ENCODE assay signal across 37 cellular contexts in the genomic region with DNA sequence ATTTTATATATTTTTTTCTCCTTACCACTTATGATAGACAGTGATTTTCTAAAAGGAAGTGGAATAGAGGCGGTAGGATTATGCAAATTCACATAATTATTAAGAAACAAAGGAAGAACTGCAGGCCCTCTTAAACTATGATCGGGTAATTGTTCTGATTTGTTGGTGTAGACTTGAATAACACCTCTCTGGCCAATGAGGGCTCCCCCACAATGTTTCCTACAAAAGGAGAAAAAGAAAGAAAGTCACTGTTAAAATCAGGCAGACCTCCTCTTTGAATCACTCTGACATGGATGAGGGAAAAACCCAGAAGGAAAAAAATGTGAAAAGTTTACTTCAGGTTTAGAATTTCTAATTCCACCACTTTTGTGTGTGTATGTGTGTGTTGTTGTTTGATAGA.
"Had no signal": no experiment of that assay in that cellular context is flagged by ENCODE, and none has a peak within 500 bp of the region (broad histone marks: within the 10 kb centered on the region; RNA-seq: fewer than 3 reads in every experiment).

No MANE protein-coding gene starts in this region.

- H3K4me3 ChIP-seq: adrenal gland, ascending aorta, body of pancreas, breast epithelium, cardiac muscle cell had no signal

- H3K27ac ChIP-seq: adrenal gland, ascending aorta, body of pancreas, brain microvascular endothelial cell, breast epithelium, cardiac muscle cell had no signal

- H3K4me3 Mint-ChIP-seq: activated naive CD4-positive, alpha-beta T cell treated with anti-CD3 and anti-CD28 coated beads for 36 hours; activated naive CD4-positive, alpha-beta T cell treated with anti-CD3 and anti-CD28 coated beads, Interleukin-2, amount 10 ng/mL, durations not matched to agents 7 days and 5 days; activated naive CD4-positive, alpha-beta T cell treated with anti-CD3 and anti-CD28 coated beads, Interleukin-2, amount 50 U/mL, for 24 hours; activated naive CD8-positive, alpha-beta T cell; activated naive CD8-positive, alpha-beta T cell treated with anti-CD3 and anti-CD28 coated beads for 36 hours; activated naive CD8-positive, alpha-beta T cell treated with anti-CD3 and anti-CD28 coated beads, Interleukin-2, amount 10 ng/mL, durations not matched to agents 7 days and 5 days; activated naive CD8-positive, alpha-beta T cell treated with anti-CD3 and anti-CD28 coated beads, Interleukin-2, amount 50 U/mL, for 24 hours; activated T-cell treated with anti-CD3 and anti-CD28 coated beads, Interleukin-2, amount 50 U/mL, for 24 hours; activated T-cell treated with anti-CD3 and anti-CD28 coated beads, Interleukin-2, amount 50 U/mL, for 4 hours; activated T-cell treated with anti-CD3 and anti-CD28 coated beads, Interleukin-2, amount 50 U/mL, for 72 hours; activated T-helper 1 cell treated with anti-CD3 and anti-CD28 coated beads, Interleukin-12 subunit alpha, Interleukin-12 subunit beta, Interleukin-2, Interleukin-4 antibody, amounts not matched to agents 30 ng/mL and 10 ng/mL and 1 ng/mL, durations not matched to agents 14 hours and 24 hours and 36 hours; activated T-helper 17 cell treated with anti-CD3 and anti-CD28 coated beads, Interleukin-2, amount 50 U/mL, for 72 hours; brain; central memory CD8-positive, alpha-beta T cell had no signal

- H3K4me1 Mint-ChIP-seq: activated naive CD4-positive, alpha-beta T cell treated with anti-CD3 and anti-CD28 coated beads, Interleukin-2, amount 10 ng/mL, durations not matched to agents 7 days and 5 days; activated naive CD4-positive, alpha-beta T cell treated with anti-CD3 and anti-CD28 coated beads, Interleukin-2, amount 50 U/mL, for 24 hours; activated naive CD8-positive, alpha-beta T cell treated with anti-CD3 and anti-CD28 coated beads for 36 hours; activated naive CD8-positive, alpha-beta T cell treated with anti-CD3 and anti-CD28 coated beads, Interleukin-2, amount 10 ng/mL, durations not matched to agents 7 days and 5 days; activated naive CD8-positive, alpha-beta T cell treated with anti-CD3 and anti-CD28 coated beads, Interleukin-2, amount 50 U/mL, for 24 hours; activated T-helper 17 cell treated with anti-CD3 and anti-CD28 coated beads, Interleukin-2, amount 50 U/mL, for 72 hours; central memory CD8-positive, alpha-beta T cell had no signal

- H3K27ac Mint-ChIP-seq: activated naive CD4-positive, alpha-beta T cell treated with anti-CD3 and anti-CD28 coated beads for 36 hours; activated naive CD4-positive, alpha-beta T cell treated with anti-CD3 and anti-CD28 coated beads, Interleukin-2, amount 10 ng/mL, durations not matched to agents 7 days and 5 days; activated naive CD4-positive, alpha-beta T cell treated with anti-CD3 and anti-CD28 coated beads, Interleukin-2, amount 50 U/mL, for 24 hours; activated naive CD4-positive, alpha-beta T cell treated with anti-CD3 and anti-CD28 coated beads, Interleukin-2, amount 50 U/mL, for 72 hours; activated naive CD8-positive, alpha-beta T cell; activated naive CD8-positive, alpha-beta T cell treated with anti-CD3 and anti-CD28 coated beads for 36 hours; activated naive CD8-positive, alpha-beta T cell treated with anti-CD3 and anti-CD28 coated beads, Interleukin-2, amount 10 ng/mL, durations not matched to agents 7 days and 5 days; activated naive CD8-positive, alpha-beta T cell treated with anti-CD3 and anti-CD28 coated beads, Interleukin-2, amount 50 U/mL, for 24 hours; activated T-cell treated with anti-CD3 and anti-CD28 coated beads, Interleukin-2, amount 50 U/mL, for 24 hours; activated T-cell treated with anti-CD3 and anti-CD28 coated beads, Interleukin-2, amount 50 U/mL, for 72 hours; activated T-helper 1 cell treated with anti-CD3 and anti-CD28 coated beads, Interleukin-12 subunit alpha, Interleukin-12 subunit beta, Interleukin-2, Interleukin-4 antibody, amounts not matched to agents 30 ng/mL and 10 ng/mL and 1 ng/mL, durations not matched to agents 14 hours and 24 hours and 36 hours; activated T-helper 17 cell treated with anti-CD3 and anti-CD28 coated beads, Interleukin-2, amount 50 U/mL, for 72 hours; activated T-helper 2 cell treated with anti-CD3 and anti-CD28 coated beads, Interferon-gamma antibody, Interleukin-2, Interleukin-4, amounts not matched to agents 10 μg/mL and 5 μg/mL and 100 μg/mL, durations not matched to agents 14 hours and 24 hours and 36 hours; brain had no signal

- H3K9me3 ChIP-seq: adrenal gland had no signal

- ATAC-seq: activated naive CD4-positive, alpha-beta T cell treated with anti-CD3 and anti-CD28 coated beads, Interleukin-2, amount 50 U/mL, for 72 hours; activated naive CD8-positive, alpha-beta T cell treated with anti-CD3 and anti-CD28 coated beads, Interleukin-2, amount 50 U/mL, for 24 hours; activated T-cell treated with anti-CD3 and anti-CD28 coated beads, Interleukin-2, amount 50 U/mL, for 4 hours; activated T-cell treated with anti-CD3 and anti-CD28 coated beads, Interleukin-2, amount 50 U/mL, for 72 hours; activated T-helper 17 cell treated with anti-CD3 and anti-CD28 coated beads, Interleukin-2, amount 50 U/mL, for 72 hours; body of pancreas had no signal

- DNase-seq: activated effector memory CD4-positive, alpha-beta T cell treated with anti-CD3 and anti-CD28 coated beads, Interleukin-2, amount 50 U/mL, for 16 hours; activated effector memory CD4-positive, alpha-beta T cell treated with Interleukin-2 at 50 U/mL for 16 hours; activated gamma-delta T cell; activated gamma-delta T cell treated with Interleukin-2 at 50 U/mL for 16 hours; activated naive CD4-positive, alpha-beta T cell; activated naive CD4-positive, alpha-beta T cell treated with anti-CD3 and anti-CD28 coated beads for 36 hours; activated naive CD4-positive, alpha-beta T cell treated with anti-CD3 and anti-CD28 coated beads, Interleukin-2, amount 10 ng/mL, durations not matched to agents 7 days and 5 days; activated naive CD4-positive, alpha-beta T cell treated with anti-CD3 and anti-CD28 coated beads, Interleukin-2, amount 50 U/mL, for 16 hours; activated naive CD4-positive, alpha-beta T cell treated with Interleukin-2 at 50 U/mL for 16 hours; activated naive CD8-positive, alpha-beta T cell treated with anti-CD3 and anti-CD28 coated beads for 36 hours; activated naive CD8-positive, alpha-beta T cell treated with anti-CD3 and anti-CD28 coated beads, Interleukin-2, amount 10 ng/mL, durations not matched to agents 7 days and 5 days; activated naive CD8-positive, alpha-beta T cell treated with anti-CD3 and anti-CD28 coated beads, Interleukin-2, amount 50 U/mL, for 24 hours; activated T-cell treated with anti-CD3 and anti-CD28 coated beads, Interleukin-2, amount 50 U/mL, for 24 hours; activated T-cell treated with anti-CD3 and anti-CD28 coated beads, Interleukin-2, amount 50 U/mL, for 4 hours; activated T-cell treated with anti-CD3 and anti-CD28 coated beads, Interleukin-2, amount 50 U/mL, for 48 hours; activated T-cell treated with anti-CD3 and anti-CD28 coated beads, Interleukin-2, amount 50 U/mL, for 72 hours; adrenal gland; amniotic stem cell; amygdala; anterior cingulate cortex; aorta; body of pancreas; brain microvascular endothelial cell; caudate nucleus; central memory CD4-positive, alpha-beta T cell; cerebellar nuclear complex had no signal

- H3K36me3 Mint-ChIP-seq: activated naive CD4-positive, alpha-beta T cell treated with anti-CD3 and anti-CD28 coated beads, Interleukin-2, amount 10 ng/mL, durations not matched to agents 7 days and 5 days; activated naive CD4-positive, alpha-beta T cell treated with anti-CD3 and anti-CD28 coated beads, Interleukin-2, amount 50 U/mL, for 24 hours; activated naive CD8-positive, alpha-beta T cell treated with anti-CD3 and anti-CD28 coated beads, Interleukin-2, amount 10 ng/mL, durations not matched to agents 7 days and 5 days; brain had no signal

- H3K36me3 ChIP-seq: adrenal gland, ascending aorta, brain microvascular endothelial cell, breast epithelium, cardiac muscle cell had no signal

- H3K4me1 ChIP-seq: adrenal gland, ascending aorta, body of pancreas, breast epithelium had no signal

- H3K27me3 ChIP-seq: adrenal gland, ascending aorta, body of pancreas, brain microvascular endothelial cell, breast epithelium, cardiac muscle cell had no signal

- H3K27me3 Mint-ChIP-seq: activated naive CD4-positive, alpha-beta T cell treated with anti-CD3 and anti-CD28 coated beads, Interleukin-2, amount 10 ng/mL, durations not matched to agents 7 days and 5 days; activated naive CD8-positive, alpha-beta T cell; activated naive CD8-positive, alpha-beta T cell treated with anti-CD3 and anti-CD28 coated beads, Interleukin-2, amount 10 ng/mL, durations not matched to agents 7 days and 5 days; activated naive CD8-positive, alpha-beta T cell treated with anti-CD3 and anti-CD28 coated beads, Interleukin-2, amount 50 U/mL, for 24 hours; activated T-cell treated with anti-CD3 and anti-CD28 coated beads, Interleukin-2, amount 50 U/mL, for 24 hours; activated T-helper 17 cell treated with anti-CD3 and anti-CD28 coated beads, Interleukin-2, amount 50 U/mL, for 72 hours; brain; central memory CD8-positive, alpha-beta T cell had no signal
